8 cellular contexts compared by ENCODE assay signal in the genomic region with DNA sequence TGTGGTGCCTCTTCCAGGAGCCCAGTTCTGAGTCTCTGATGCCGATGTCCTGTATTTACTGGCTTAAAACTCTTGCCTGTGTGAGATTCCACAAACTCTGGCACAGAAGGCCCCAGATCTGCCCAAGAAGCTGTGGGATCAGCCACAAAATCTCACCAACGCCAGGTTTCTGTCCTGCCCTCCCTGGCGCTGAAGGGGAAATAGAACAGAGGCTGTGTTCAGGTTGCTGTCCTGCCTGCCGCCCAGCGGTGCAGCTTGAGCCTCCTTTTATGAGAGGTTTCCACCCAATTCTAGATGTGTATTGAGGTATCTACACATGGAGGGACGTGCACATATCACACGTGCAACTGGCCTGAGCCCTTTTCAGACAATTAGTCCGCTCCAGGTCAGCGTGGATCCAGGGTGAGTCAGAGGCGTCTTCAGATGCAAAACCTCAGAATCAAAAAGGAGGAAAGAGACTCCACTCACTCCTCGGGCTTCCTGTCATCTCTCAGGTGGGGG. TPM values are rescaled to one million over a fixed set of nuclear protein-coding genes. Genes with fewer than 3 reads are reported as not detected.
DNase-seq lines count a peak whose midpoint lies in the region; ATAC-seq, FAIRE-seq and TF ChIP-seq lines count a peak whose summit lies in the region.

No MANE protein-coding gene starts in this region.

- no peak for TF ChIP-seq CTCF in esophagus muscularis mucosa (IDR thresholded peaks at IDR 0.05)
- no peak for TF ChIP-seq CTCF in foreskin fibroblast (IDR thresholded peaks at IDR 0.05; ENCODE audit: low read depth, low read length)

- TF ChIP-seq EP300 in esophagus muscularis mucosa (IDR thresholded peaks at IDR 0.05): no peak

- H3K36me3 ChIP-seq in esophagus muscularis mucosa (peaks cover 11 to 39% (median 21%) of the 10 kb centered on the region in 4 donors), skeletal muscle satellite cell (ENCODE audit: insufficient read depth, low read length) (peaks cover 13% of the 10 kb centered on the region)

- peaks cover 34 to 65% (median 57%) of the 10 kb centered on the region in 4 donors for H3K4me1 ChIP-seq in esophagus muscularis mucosa
- peaks cover 50% of the 10 kb centered on the region for H3K4me1 ChIP-seq in skeletal muscle satellite cell (ENCODE audit: control insufficient read depth, insufficient read depth, low read length)

- peak overlapping the region; percentile 94 to 100 (median 98) for H3K27ac ChIP-seq in esophagus muscularis mucosa (replicated peaks in 1 of 4)

- peak overlapping the region; percentile 44 for H3K9ac ChIP-seq in skeletal muscle satellite cell (ENCODE audit: low read depth, low read length)

- TF ChIP-seq POLR2A in H54 (IDR thresholded peaks at IDR 0.05; ENCODE audit: low read depth, low read length): no peak
- no peak for TF ChIP-seq POLR2A in esophagus muscularis mucosa (IDR thresholded peaks at IDR 0.05; ENCODE audit: low read depth)

- H3K9me3 ChIP-seq in esophagus muscularis mucosa: no peaks in the 10 kb centered on the region
- H3K9me3 ChIP-seq in skeletal muscle satellite cell (replicated peaks; ENCODE audit: low read length): no peaks in the 10 kb centered on the region

- H3K27me3 ChIP-seq in esophagus muscularis mucosa: no peaks in the 10 kb centered on the region
- H3K27me3 ChIP-seq in skeletal muscle satellite cell (ENCODE audit: control insufficient read depth, insufficient read depth, low read length): no peaks in the 10 kb centered on the region

- no peak for ATAC-seq in HG03159 (IDR thresholded peaks at IDR 0.05; ENCODE audit: unreplicated experiment)

- no peak for FAIRE-seq in H54 (lab: Jason Lieb, UNC)

- intact Hi-C loops in esophagus muscularis mucosa (cut with DNase I): no loop called here

- DNase-seq in H54 (ENCODE audit: insufficient read length, low spot score) (peak; percentile 54), RPMI7951 (ENCODE audit: low read depth) (peak; percentile 57), esophagus muscularis mucosa (ENCODE audit: extremely low spot score) (no peak), NCI-H446 treated with DMSO at 0.1 percent for 48 hours (lab: John Stamatoyannopoulos, UW) (no peak), foreskin fibroblast (no peak)
- no peak for DNase-seq in stimulated activated naive CD4-positive, alpha-beta T cell treated with Interleukin-2 at 50 U/mL for 16 hours (lab: John Stamatoyannopoulos, UW)

- peak overlapping the region; percentile 33 for H3K4me2 ChIP-seq in skeletal muscle satellite cell (ENCODE audit: low read length)

- 74% methylated on average over 7 of the region's 11 CpGs for WGBS in esophagus muscularis mucosa

- peak overlapping the region in 3 of 4 donors; percentile 18 to 90 (median 19) for H3K4me3 ChIP-seq in esophagus muscularis mucosa
- H3K4me3 ChIP-seq in skeletal muscle satellite cell (ENCODE audit: low read length): no peak overlapping the region
- H3K4me3 ChIP-seq in foreskin fibroblast (ENCODE audit: low read depth in 1 of 2, low read length in 2 of 2): peak overlapping the region in 1 of 2 donors; percentile 2

RNA-seq across cellular contexts. Expression of a gene that starts 2.2 kb away (rescaled TPM):
- 15.6 and 18.6 TPM in 2 replicates for total RNA-seq in RPMI7951 (2014; rRNA removed; shearing (Covaris generic))
- total RNA-seq in esophagus muscularis mucosa: 10 to 100 TPM; 27.4 to 55.2 (median 39.6) TPM
- 8.1 and 8.4 TPM in 2 replicates for total RNA-seq in skeletal muscle satellite cell (2012; rRNA removed)

RNA-seq across cellular contexts. Expression of a gene that starts 2.8 kb away (rescaled TPM):
- 15.4 and 23.8 TPM in 2 replicates for total RNA-seq in RPMI7951 (2014; rRNA removed; shearing (Covaris generic))
- 10 to 100 TPM; 24.9 to 57.1 (median 39.4) TPM for total RNA-seq in esophagus muscularis mucosa
- total RNA-seq in skeletal muscle satellite cell (2012; rRNA removed): 27.9 and 36.0 TPM in 2 replicates

RNA-seq across cellular contexts. Expression of a gene that starts 8.2 kb away (rescaled TPM):
- 3.4 and 5.7 TPM in 2 replicates for total RNA-seq in RPMI7951 (2014; rRNA removed; shearing (Covaris generic))
- total RNA-seq in esophagus muscularis mucosa: 10 to 100 TPM in 3 of 4 donors, 1 to 10 TPM in 1; 5.6 to 31.6 (median 24.9) TPM
- total RNA-seq in skeletal muscle satellite cell (2012; rRNA removed): 10.4 and 19.4 TPM in 2 replicates

RNA-seq across cellular contexts. Expression of a gene that starts 49.4 kb away (rescaled TPM):
- 166 and 168 TPM in 2 replicates for total RNA-seq in RPMI7951 (2014; rRNA removed; shearing (Covaris generic))
- 100 to 1,000 TPM; 168 to 231 (median 186) TPM for total RNA-seq in esophagus muscularis mucosa
- total RNA-seq in skeletal muscle satellite cell (2012; rRNA removed): 178 and 201 TPM in 2 replicates

Comparison
In these comparisons a context has a peak if more than half of its experiments do, and no peak if none do; other contexts are left out.
1. DNase-seq: peak in H54 (single experiment) and RPMI7951 (single experiment); none in esophagus muscularis mucosa (single experiment), NCI-H446 treated with DMSO at 0.1 percent for 48 hours (single experiment), foreskin fibroblast (0 of 2) and stimulated activated naive CD4-positive, alpha-beta T cell treated with Interleukin-2 at 50 U/mL for 16 hours (single experiment).